Comparison of ENCODE assay signal across 9 cellular contexts in genomic region chr20:50136822-50137599, GRCh38. TPM values are rescaled to one million over a fixed set of nuclear protein-coding genes. Genes with fewer than 3 reads are reported as not detected.
DNase-seq lines count a peak whose midpoint lies in the region; ATAC-seq and TF ChIP-seq lines count a peak whose summit lies in the region.
"Had no signal": no experiment of that assay in that cellular context is flagged by ENCODE, and none has a peak within 500 bp of the region (broad histone marks: within the 10 kb centered on the region; RNA-seq: fewer than 3 reads in every experiment).

No MANE protein-coding gene starts in this region.

- no peak overlapping the region for H3K4me3 ChIP-seq in fibroblast of villous mesenchyme (ENCODE audit: low read depth, low read length)

- no peak for TF ChIP-seq CTCF in VCaP (conservative IDR thresholded peaks at IDR 0.05)
- TF ChIP-seq CTCF in fibroblast of villous mesenchyme (IDR thresholded peaks at IDR 0.05; ENCODE audit: insufficient read depth, low read depth, low read length), result no peak

- peaks cover 24% of the 10 kb centered on the region for H3K36me3 Mint-ChIP-seq in activated CD4-positive, alpha-beta T cell treated with anti-CD3 and anti-CD28 coated beads for 36 hours (ENCODE audit: low read depth)

- peak; percentile 57 for DNase-seq in activated CD4-positive, alpha-beta T cell treated with anti-CD3 and anti-CD28 coated beads for 36 hours
- DNase-seq in activated CD4-positive, alpha-beta T cell treated with anti-CD3 and anti-CD28 coated beads for 4 hours, result no peak
- peak; percentile 48 for DNase-seq in fibroblast of villous mesenchyme (ENCODE audit: low read depth)
- DNase-seq in stimulated activated naive CD8-positive, alpha-beta T cell treated with anti-CD3 and anti-CD28 coated beads, Interleukin-15, Interleukin-2, amounts not matched to agents 100 U/mL and 50 U/mL, for 24 hours, result no peak
- no peak for DNase-seq in ureter (ENCODE audit: low spot score)
- DNase-seq in pons (ENCODE audit: low spot score), result no peak
- DNase-seq: stimulated activated naive CD4-positive, alpha-beta T cell had no signal

- intact Hi-C loops in activated CD4-positive, alpha-beta T cell treated with anti-CD3 and anti-CD28 coated beads for 36 hours (cut with DNase I, micrococcal nuclease), result no loop called here

- peak overlapping the region; percentile 75 for H3K27ac Mint-ChIP-seq in activated CD4-positive, alpha-beta T cell treated with anti-CD3 and anti-CD28 coated beads for 36 hours

- peaks cover 15% of the 10 kb centered on the region for H3K4me1 Mint-ChIP-seq in activated CD4-positive, alpha-beta T cell treated with anti-CD3 and anti-CD28 coated beads for 36 hours

- CTCF ChIA-PET in activated CD4-positive, alpha-beta T cell treated with anti-CD3 and anti-CD28 coated beads for 36 hours (lab: Charles Lee), result interaction anchor here (0.5 to 1.0 kb wide), 2 partner anchors 10 to 67 kb away, joined by 3 to 4 read pairs; no protein-coding TSS in a partner anchor

- peak overlapping the region; percentile 16 for H3K27ac ChIP-seq in VCaP

- no peaks in the 10 kb centered on the region for H3K9me3 Mint-ChIP-seq in activated CD4-positive, alpha-beta T cell treated with anti-CD3 and anti-CD28 coated beads for 36 hours (ENCODE audit: low read depth)

- POLR2A ChIA-PET in activated CD4-positive, alpha-beta T cell treated with anti-CD3 and anti-CD28 coated beads for 36 hours (lab: Charles Lee), result no interaction called here

- no peak overlapping the region for H3K4me3 Mint-ChIP-seq in activated CD4-positive, alpha-beta T cell treated with anti-CD3 and anti-CD28 coated beads for 36 hours

- H3K27me3 Mint-ChIP-seq in activated CD4-positive, alpha-beta T cell treated with anti-CD3 and anti-CD28 coated beads for 36 hours, result no peaks in the 10 kb centered on the region

- ATAC-seq in activated CD4-positive, alpha-beta T cell treated with anti-CD3 and anti-CD28 coated beads for 36 hours, result peak; percentile 85
- peak; percentile 50 for ATAC-seq in stimulated activated naive CD8-positive, alpha-beta T cell treated with anti-CD3 and anti-CD28 coated beads, Interleukin-15, Interleukin-2, amounts not matched to agents 100 U/mL and 50 U/mL, for 24 hours
- no peak for ATAC-seq in HG02798 (IDR thresholded peaks at IDR 0.05; ENCODE audit: poor library complexity, unreplicated experiment)

RNA-seq across cellular contexts. Expression of gene PEDS1, which starts 16.5 kb away (rescaled TPM):
- 10 to 100 TPM; 13.2 to 16.8 TPM for total RNA-seq in activated CD4-positive, alpha-beta T cell treated with anti-CD3 and anti-CD28 coated beads for 36 hours
- total RNA-seq in fibroblast of villous mesenchyme, result 25.9 and 27.7 TPM in 2 replicates
- total RNA-seq in ureter, result 31.3 TPM

RNA-seq across cellular contexts. Expression of gene UBE2V1, which starts 24.1 kb away (rescaled TPM):
- total RNA-seq in activated CD4-positive, alpha-beta T cell treated with anti-CD3 and anti-CD28 coated beads for 36 hours, result 100 to 1,000 TPM; 177 to 265 TPM
- total RNA-seq in fibroblast of villous mesenchyme (88.1 and 90.2 TPM in 2 replicates), ureter (120 TPM)

RNA-seq across cellular contexts. Expression of gene CEBPB, which starts 53.6 kb away (rescaled TPM):
- total RNA-seq in activated CD4-positive, alpha-beta T cell treated with anti-CD3 and anti-CD28 coated beads for 36 hours, result 10 to 100 TPM; 28.9 to 40.1 TPM
- total RNA-seq in fibroblast of villous mesenchyme (70.4 and 71.5 TPM in 2 replicates), ureter (59.3 TPM)

Comparison
In these comparisons a context has a peak if more than half of its experiments do, and no peak if none do; other contexts are left out.
1. DNase-seq: peak in activated CD4-positive, alpha-beta T cell treated with anti-CD3 and anti-CD28 coated beads for 36 hours (single experiment) and fibroblast of villous mesenchyme (single experiment); none in activated CD4-positive, alpha-beta T cell treated with anti-CD3 and anti-CD28 coated beads for 4 hours (0 of 2), stimulated activated naive CD8-positive, alpha-beta T cell treated with anti-CD3 and anti-CD28 coated beads, Interleukin-15, Interleukin-2, amounts not matched to agents 100 U/mL and 50 U/mL, for 24 hours (single experiment), ureter (single experiment) and pons (single experiment).